ENCODE assay signal across 21 cellular contexts in the genomic region with DNA sequence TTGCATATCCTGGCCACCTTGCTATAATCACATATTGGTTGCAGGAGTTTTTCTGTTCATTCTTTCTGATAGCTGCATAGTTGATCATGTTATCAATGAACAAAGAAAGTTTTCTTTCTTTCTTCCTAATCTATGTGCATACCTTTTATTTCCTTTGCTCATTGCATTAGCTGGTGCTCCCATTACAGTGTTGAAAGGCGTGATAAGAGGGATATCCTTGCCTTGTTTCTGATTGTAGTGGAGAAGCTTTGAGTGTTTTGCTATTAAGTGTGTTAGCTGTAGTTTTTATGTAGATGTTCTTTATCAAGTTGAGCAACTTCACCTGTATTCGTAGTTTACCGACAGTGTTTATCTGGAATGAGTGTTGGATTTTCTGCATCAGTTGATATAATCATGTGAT.
"Had no signal": no experiment of that assay in that cellular context is flagged by ENCODE, and none has a peak within 500 bp of the region (broad histone marks: within the 10 kb centered on the region; RNA-seq: fewer than 3 reads in every experiment).

No MANE protein-coding gene starts in this region.

- H3K36me3 ChIP-seq: pancreas, right lobe of liver, suprapubic skin, thyroid gland had no signal

- H3K27me3 Mint-ChIP-seq: naive thymus-derived CD4-positive, alpha-beta T cell; type B pancreatic cell had no signal

- FAIRE-seq: pancreas, urothelium cell line had no signal

- H3K9me3 Mint-ChIP-seq: endodermal cell; naive thymus-derived CD4-positive, alpha-beta T cell; stimulated activated effector memory CD8-positive, alpha-beta T cell treated with anti-CD3 and anti-CD28 coated beads, Interleukin-12 subunit alpha, Interleukin-12 subunit beta, amount 100 ng/mL, for 72 hours; type B pancreatic cell had no signal

- H3K27ac Mint-ChIP-seq: endodermal cell; stimulated activated effector memory CD8-positive, alpha-beta T cell treated with anti-CD3 and anti-CD28 coated beads, Interleukin-12 subunit alpha, Interleukin-12 subunit beta, amount 100 ng/mL, for 72 hours; type B pancreatic cell had no signal

- ATAC-seq: esophagus mucosa; heart right ventricle; naive thymus-derived CD4-positive, alpha-beta T cell; pancreas; psoas muscle; right lobe of liver; stimulated activated effector memory CD8-positive, alpha-beta T cell treated with anti-CD3 and anti-CD28 coated beads, Interleukin-12 subunit alpha, Interleukin-12 subunit beta, amount 100 ng/mL, for 72 hours; stimulated activated naive CD8-positive, alpha-beta T cell treated with anti-CD3 and anti-CD28 coated beads, Interleukin-15, Interleukin-2, amounts not matched to agents 100 U/mL and 50 U/mL, for 24 hours had no signal

- H3K27me3 ChIP-seq: heart right ventricle, pancreas, right lobe of liver, suprapubic skin, thyroid gland had no signal

- H3K4me3 ChIP-seq: coronary artery, heart right ventricle, pancreas, psoas muscle, right lobe of liver, suprapubic skin, thyroid gland had no signal

- H3K27ac ChIP-seq: coronary artery, heart right ventricle, pancreas, psoas muscle, right lobe of liver, suprapubic skin, thyroid gland had no signal

- H3K9me3 ChIP-seq: heart right ventricle, pancreas, psoas muscle, right lobe of liver, suprapubic skin, thyroid gland had no signal

- DNase-seq: effector CD4-positive, alpha-beta T cell; endodermal cell; heart right ventricle; hypothalamus; kidney glomerular epithelial cell; naive thymus-derived CD4-positive, alpha-beta T cell; occipital lobe; pancreas; psoas muscle; retina; right lobe of liver; stimulated activated CD4-positive, alpha-beta T cell treated with anti-CD3 and anti-CD28 coated beads, Interleukin-4, amount 100 ng/mL, for 1 hour; stimulated activated CD8-positive, alpha-beta memory T cell treated with anti-CD3 and anti-CD28 coated beads, Interleukin-4, amount 100 ng/mL, for 48 hours; stimulated activated naive CD8-positive, alpha-beta T cell treated with anti-CD3 and anti-CD28 coated beads, Interleukin-15, Interleukin-2, amounts not matched to agents 100 U/mL and 50 U/mL, for 24 hours; thyroid gland had no signal

- H3K4me3 Mint-ChIP-seq: endodermal cell; stimulated activated effector memory CD8-positive, alpha-beta T cell treated with anti-CD3 and anti-CD28 coated beads, Interleukin-12 subunit alpha, Interleukin-12 subunit beta, amount 100 ng/mL, for 72 hours; type B pancreatic cell had no signal

- H3K4me1 ChIP-seq: right lobe of liver, suprapubic skin had no signal
